11 cellular contexts compared by ENCODE assay signal in genomic region chr3:112087746-112088145, GRCh38. TPM values are rescaled to one million over a fixed set of nuclear protein-coding genes. Genes with fewer than 3 reads are reported as not detected.
A peak's percentile ranks its signal among the peaks of the same experiment; 100 is the strongest.
DNase-seq lines count a peak whose midpoint lies in the region; ATAC-seq and TF ChIP-seq lines count a peak whose summit lies in the region.
"Had no signal": no experiment of that assay in that cellular context is flagged by ENCODE, and none has a peak within 500 bp of the region (broad histone marks: within the 10 kb centered on the region; RNA-seq: fewer than 3 reads in every experiment).

No MANE protein-coding gene starts in this region.

- DNase-seq in activated T-cell treated with anti-CD3 and anti-CD28 coated beads, Interleukin-2, amount 50 U/mL, for 24 hours, result no peak
- DNase-seq in activated T-cell treated with anti-CD3 and anti-CD28 coated beads, Interleukin-2, amount 50 U/mL, for 48 hours, result no peak
- DNase-seq in thoracic aorta (ENCODE audit: low spot score) (no peak), sigmoid colon (no peak)
- DNase-seq in effector CD4-positive, alpha-beta T cell, result no peak
- no peak for DNase-seq in effector memory CD4-positive, alpha-beta T cell
- DNase-seq: cortex of kidney, heart right ventricle, natural killer cell had no signal

- H3K36me3 Mint-ChIP-seq in activated T-cell treated with anti-CD3 and anti-CD28 coated beads, Interleukin-2, amount 50 U/mL, for 24 hours (ENCODE audit: low read depth), result no peaks in the 10 kb centered on the region
- H3K36me3 Mint-ChIP-seq: natural killer cell had no signal

- no peak overlapping the region; the same call in 1 of the 2 replicates for H3K9ac ChIP-seq in iPS-20b (ENCODE audit: low read depth, low read length)

- H3K4me1 Mint-ChIP-seq in activated T-cell treated with anti-CD3 and anti-CD28 coated beads, Interleukin-2, amount 50 U/mL, for 24 hours (ENCODE audit: low read depth), result peaks cover 42% of the 10 kb centered on the region

- H3K27me3 ChIP-seq in iPS-20b (ENCODE audit: insufficient read depth, low read length) (peaks cover 31% of the 10 kb centered on the region), thoracic aorta (replicated peaks; ENCODE audit: insufficient read depth) (no peaks in the 10 kb centered on the region), sigmoid colon (no peaks in the 10 kb centered on the region)
- no peaks in the 10 kb centered on the region for H3K27me3 ChIP-seq in effector memory CD4-positive, alpha-beta T cell (replicated peaks; ENCODE audit: control insufficient read depth, insufficient read depth, low read length, poor library complexity, severe bottlenecking)

- H3K9me3 Mint-ChIP-seq in activated T-cell treated with anti-CD3 and anti-CD28 coated beads, Interleukin-2, amount 50 U/mL, for 24 hours, result no peaks in the 10 kb centered on the region
- H3K9me3 Mint-ChIP-seq: natural killer cell had no signal

- H3K27ac ChIP-seq in iPS-20b (ENCODE audit: low read length) (no peak overlapping the region), thoracic aorta (no peak overlapping the region), sigmoid colon (no peak overlapping the region)
- H3K27ac ChIP-seq in effector memory CD4-positive, alpha-beta T cell (ENCODE audit: insufficient read depth, low read length, poor library complexity, severe bottlenecking), result no peak overlapping the region

- H3K4me3 ChIP-seq in WI38 (ENCODE audit: low read depth, low read length) (peak overlapping the region; percentile 62), iPS-20b (ENCODE audit: low read length) (peak overlapping the region; percentile 89; the same call in 1 of the 2 replicates), thoracic aorta (peak overlapping the region; percentile 85), sigmoid colon (no peak overlapping the region)
- no peak overlapping the region for H3K4me3 ChIP-seq in effector memory CD4-positive, alpha-beta T cell (ENCODE audit: insufficient read depth, low read depth, low read length, poor library complexity, severe bottlenecking)

- H3K4me3 Mint-ChIP-seq in activated T-cell treated with anti-CD3 and anti-CD28 coated beads, Interleukin-2, amount 50 U/mL, for 24 hours, result peak overlapping the region; percentile 79

- peaks cover 14% of the 10 kb centered on the region for H3K27me3 Mint-ChIP-seq in activated T-cell treated with anti-CD3 and anti-CD28 coated beads, Interleukin-2, amount 50 U/mL, for 24 hours

- ATAC-seq in thoracic aorta (ENCODE audit: insufficient number of reproducible peaks, low FRiP score, low read depth), result no peak
- ATAC-seq: natural killer cell had no signal

- H3K4me1 ChIP-seq in iPS-20b (ENCODE audit: insufficient read depth, low read length) (peaks cover 17% of the 10 kb centered on the region), thoracic aorta (ENCODE audit: control insufficient read depth in 1 of 2, low read depth in 2 of 2) (peaks cover 8 to 12% of the 10 kb centered on the region in 2 donors), sigmoid colon (peaks cover 0 to 19% (median 10%) of the 10 kb centered on the region in 4 donors)
- peaks cover 18% of the 10 kb centered on the region for H3K4me1 ChIP-seq in effector memory CD4-positive, alpha-beta T cell (ENCODE audit: control insufficient read depth, insufficient read depth, low read length, poor library complexity, severe bottlenecking)

- 44 to 82% methylated on average over 5 of the region's 5 CpGs for WGBS in sigmoid colon, 2 donors

- H3K27ac Mint-ChIP-seq in activated T-cell treated with anti-CD3 and anti-CD28 coated beads, Interleukin-2, amount 50 U/mL, for 24 hours, result peak overlapping the region; percentile 7
- H3K27ac Mint-ChIP-seq: natural killer cell had no signal

- no peak for TF ChIP-seq EP300 in sigmoid colon (IDR thresholded peaks at IDR 0.05)

- H3K9me3 ChIP-seq in iPS-20b (ENCODE audit: insufficient read depth, low read depth, low read length) (no peaks in the 10 kb centered on the region), thoracic aorta (no peaks in the 10 kb centered on the region), sigmoid colon (no peaks in the 10 kb centered on the region)
- H3K9me3 ChIP-seq in effector memory CD4-positive, alpha-beta T cell (ENCODE audit: control insufficient read depth, low read length), result no peaks in the 10 kb centered on the region
- H3K9me3 ChIP-seq: heart right ventricle had no signal

- intact Hi-C loops in sigmoid colon (cut with DNase I), result no loop called here

- TF ChIP-seq CTCF in WI38 (IDR thresholded peaks at IDR 0.05; ENCODE audit: low read depth, low read length) (no peak), thoracic aorta (IDR thresholded peaks at IDR 0.05) (no peak), sigmoid colon (IDR thresholded peaks at IDR 0.05) (no peak)

- no peak for TF ChIP-seq POLR2A in sigmoid colon (IDR thresholded peaks at IDR 0.05)

- H3K36me3 ChIP-seq in iPS-20b (ENCODE audit: insufficient read depth, low read depth, low read length), result no peaks in the 10 kb centered on the region
- no peaks in the 10 kb centered on the region for H3K36me3 ChIP-seq in thoracic aorta
- H3K36me3 ChIP-seq in sigmoid colon, result no peaks in the 10 kb centered on the region
- no peaks in the 10 kb centered on the region for H3K36me3 ChIP-seq in effector memory CD4-positive, alpha-beta T cell (ENCODE audit: control insufficient read depth, insufficient read depth, low read length)
- H3K36me3 ChIP-seq: heart right ventricle had no signal

RNA-seq across cellular contexts. Expression of gene C3orf52, which starts 1.6 kb away (rescaled TPM):
- total RNA-seq in thoracic aorta (10 to 100 TPM in 1 of 2 donors, 1 to 10 TPM in 1; 8.8 to 19.6 TPM), sigmoid colon (1 to 10 TPM in 2 of 4 donors, under 1 TPM in 2; 0.36 to 2.2 (median 1.3) TPM)
- 10 to 100 TPM; 10.2 to 17.4 (median 12.5) TPM for polyA plus RNA-seq in sigmoid colon

RNA-seq across cellular contexts. Expression of gene GCSAM, which starts 45.3 kb away (rescaled TPM):
- total RNA-seq in thoracic aorta, result under 1 TPM in 1 of 2 donors, not detected in 1; 0.49 TPM
- not detected for total RNA-seq in sigmoid colon
- 1 to 10 TPM in 1 of 3 donors, under 1 TPM in 1, not detected in 1; 0.69 to 8.4 TPM for polyA plus RNA-seq in sigmoid colon

RNA-seq across cellular contexts. Expression of gene TMPRSS7, which starts 53.2 kb away (rescaled TPM):
- total RNA-seq in thoracic aorta (not detected), sigmoid colon (not detected)
- under 1 TPM in 1 of 3 donors, not detected in 2; under 0.01 TPM for polyA plus RNA-seq in sigmoid colon
- total RNA-seq: heart right ventricle, natural killer cell had no signal
- polyA plus RNA-seq: heart right ventricle had no signal

Comparison
In these comparisons a context has a peak if more than half of its experiments do, and no peak if none do; other contexts are left out.
1. H3K4me3 ChIP-seq: peak in WI38 (single experiment), iPS-20b (single experiment) and thoracic aorta (single experiment); none in sigmoid colon (0 of 4) and effector memory CD4-positive, alpha-beta T cell (single experiment).